Comparison of ENCODE assay signal across 1 cellular context in genomic region chr14:105069887-105070759, GRCh38.
TF ChIP-seq lines count a peak whose summit lies in the region.

No MANE protein-coding gene starts in this region.

TF ChIP-seq in GM12878, 131 proteins besides CTCF, POLR2A, EP300 and RAD21 (continued from another document and continues in another):
- TF ChIP-seq, protein P1, sequence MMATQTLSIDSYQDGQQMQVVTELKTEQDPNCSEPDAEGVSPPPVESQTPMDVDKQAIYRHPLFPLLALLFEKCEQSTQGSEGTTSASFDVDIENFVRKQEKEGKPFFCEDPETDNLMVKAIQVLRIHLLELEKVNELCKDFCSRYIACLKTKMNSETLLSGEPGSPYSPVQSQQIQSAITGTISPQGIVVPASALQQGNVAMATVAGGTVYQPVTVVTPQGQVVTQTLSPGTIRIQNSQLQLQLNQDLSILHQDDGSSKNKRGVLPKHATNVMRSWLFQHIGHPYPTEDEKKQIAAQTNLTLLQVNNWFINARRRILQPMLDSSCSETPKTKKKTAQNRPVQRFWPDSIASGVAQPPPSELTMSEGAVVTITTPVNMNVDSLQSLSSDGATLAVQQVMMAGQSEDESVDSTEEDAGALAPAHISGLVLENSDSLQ (IDR thresholded peaks at IDR 0.05), result peak; percentile 34
- TF ChIP-seq MYC (IDR thresholded peaks at IDR 0.05; ENCODE audit: insufficient read depth, insufficient read length, insufficient replicate concordance, low read length, severe bottlenecking) (no peak), BACH1 (IDR thresholded peaks at IDR 0.05; ENCODE audit: borderline replicate concordance) (peak; percentile 94), EED (IDR thresholded peaks at IDR 0.05; ENCODE audit: low read depth) (peak; percentile 99), POU2F2 (IDR thresholded peaks at IDR 0.05; ENCODE audit: borderline replicate concordance, low read depth, low read length) (peak; percentile 91), IKZF2 (IDR thresholded peaks at IDR 0.05) (peak; percentile 99), USF2 (IDR thresholded peaks at IDR 0.05; ENCODE audit: borderline replicate concordance, low read depth, low read length) (no peak), SIN3A (IDR thresholded peaks at IDR 0.05; ENCODE audit: low read depth, low read length) (0 out of 2 replicates have a peak, but pooled peaks have one; percentile 34), KLF5 (IDR thresholded peaks at IDR 0.05; ENCODE audit: partially characterized antibody) (peak; percentile 95), IKZF1 (conservative IDR thresholded peaks at IDR 0.05) (peak; percentile 99), WRNIP1 (IDR thresholded peaks at IDR 0.05; ENCODE audit: borderline replicate concordance, low read depth, low read length) (no peak), CEBPB (IDR thresholded peaks at IDR 0.05; ENCODE audit: borderline replicate concordance in 1 of 2, low read depth in 2 of 2, low read length in 2 of 2) (no peak; a peak in 1 of 4 replicates), SMC3 (IDR thresholded peaks at IDR 0.05; ENCODE audit: borderline replicate concordance, low read length) (no peak; the same call in 1 of the 2 replicates), ESRRA (IDR thresholded peaks at IDR 0.05; ENCODE audit: low read length) (no peak), JUNB (IDR thresholded peaks at IDR 0.05) (peak; percentile 99), SMARCA5 (IDR thresholded peaks at IDR 0.05) (peak; percentile 100), TAF1 (IDR thresholded peaks at IDR 0.05; ENCODE audit: borderline replicate concordance, low read depth, low read length) (no peak), USF1 (IDR thresholded peaks at IDR 0.05; ENCODE audit: borderline replicate concordance, extremely low read length, insufficient read depth, low read depth, low read length) (no peak), CBX3 (IDR thresholded peaks at IDR 0.05; ENCODE audit: borderline replicate concordance, low read depth) (no peak), ATF2 (IDR thresholded peaks at IDR 0.05; ENCODE audit: low read length) (no peak), ZZZ3 (IDR thresholded peaks at IDR 0.05; ENCODE audit: control insufficient read depth, insufficient read length, low read depth) (no peak), ZNF622 (IDR thresholded peaks at IDR 0.05) (no peak), IRF3 (IDR thresholded peaks at IDR 0.05) (no peak), BCL11A (IDR thresholded peaks at IDR 0.05; ENCODE audit: low read depth, low read length) (peak; percentile 96), EZH2 (IDR thresholded peaks at IDR 0.05; ENCODE audit: borderline replicate concordance, control insufficient read depth, low read depth, low read length) (no peak), NFXL1 (IDR thresholded peaks at IDR 0.05; ENCODE audit: borderline replicate concordance) (no peak), E2F4 (IDR thresholded peaks at IDR 0.05; ENCODE audit: low read depth, low read length) (no peak), HDAC2 (IDR thresholded peaks at IDR 0.05) (no peak), HDGF (IDR thresholded peaks at IDR 0.05) (peak; percentile 76), SP1 (IDR thresholded peaks at IDR 0.05; ENCODE audit: low read depth, low read length) (peak; percentile 82), IRF4 (IDR thresholded peaks at IDR 0.05; ENCODE audit: low read depth, low read length) (peak; percentile 97), TCF3 (IDR thresholded peaks at IDR 0.05; ENCODE audit: borderline replicate concordance, insufficient read depth, low read depth, low read length) (peak; percentile 78), DPF2 (IDR thresholded peaks at IDR 0.05) (peak; percentile 98), YY1 (IDR thresholded peaks at IDR 0.05; ENCODE audit: low read depth, low read length) (peak; percentile 69), SKIL (IDR thresholded peaks at IDR 0.05; ENCODE audit: low read depth, poor library complexity, severe bottlenecking) (peak; percentile 99), ASH2L (IDR thresholded peaks at IDR 0.05; ENCODE audit: borderline replicate concordance, low read depth) (no peak; the same call in 1 of the 2 replicates), MYB (IDR thresholded peaks at IDR 0.05; ENCODE audit: borderline replicate concordance, low read depth, low read length) (no peak), POLR2AphosphoS2 (IDR thresholded peaks at IDR 0.05; ENCODE audit: low read depth, low read length) (no peak), SPI1 (IDR thresholded peaks at IDR 0.05; ENCODE audit: borderline replicate concordance, insufficient read depth, low read depth, low read length) (peak; percentile 76), HDAC6 (IDR thresholded peaks at IDR 0.05; ENCODE audit: unreplicated experiment) (no peak), GABPA (IDR thresholded peaks at IDR 0.05; ENCODE audit: low read depth) (no peak), RAD51 (IDR thresholded peaks at IDR 0.05) (peak; percentile 49), NR2C2 (IDR thresholded peaks at IDR 0.05; ENCODE audit: borderline replicate concordance, control insufficient read depth, insufficient read length, low read depth) (no peak), NR2C1 (IDR thresholded peaks at IDR 0.05) (peak; percentile 72), SUZ12 (IDR thresholded peaks at IDR 0.05; ENCODE audit: unreplicated experiment) (no peak), SIX5 (IDR thresholded peaks at IDR 0.05; ENCODE audit: low read depth, low read length, severe bottlenecking) (no peak), RUNX3 (IDR thresholded peaks at IDR 0.05; ENCODE audit: low read length) (no peak), RCOR1 (conservative IDR thresholded peaks at IDR 0.05; ENCODE audit: low read depth, low read length) (no peak), MEF2B (IDR thresholded peaks at IDR 0.05; ENCODE audit: partially characterized antibody, poor library complexity, severe bottlenecking) (peak; percentile 84), TBL1XR1 (IDR thresholded peaks at IDR 0.05; ENCODE audit: low read depth, low read length) (peak; percentile 98), CHD1 (IDR thresholded peaks at IDR 0.05; ENCODE audit: low read depth, low read length) (peak; percentile 75; the same call in 1 of the 2 replicates), FOXK2 (IDR thresholded peaks at IDR 0.05) (no peak; the same call in 1 of the 2 replicates), STAT3 (IDR thresholded peaks at IDR 0.05; ENCODE audit: low read depth, low read length) (peak; percentile 99), CBX5 (IDR thresholded peaks at IDR 0.05; ENCODE audit: low read depth) (no peak), ZNF207 (IDR thresholded peaks at IDR 0.05; ENCODE audit: borderline replicate concordance) (peak; percentile 44; the same call in 1 of the 2 replicates), POLR2AphosphoS5 (IDR thresholded peaks at IDR 0.05; ENCODE audit: low read length) (no peak), CBFB (IDR thresholded peaks at IDR 0.05; ENCODE audit: low read depth) (peak; percentile 94), PML (IDR thresholded peaks at IDR 0.05; ENCODE audit: low read length) (no peak), NFIC (IDR thresholded peaks at IDR 0.05; ENCODE audit: low read depth, low read length) (no peak)
- TF ChIP-seq, protein P2, sequence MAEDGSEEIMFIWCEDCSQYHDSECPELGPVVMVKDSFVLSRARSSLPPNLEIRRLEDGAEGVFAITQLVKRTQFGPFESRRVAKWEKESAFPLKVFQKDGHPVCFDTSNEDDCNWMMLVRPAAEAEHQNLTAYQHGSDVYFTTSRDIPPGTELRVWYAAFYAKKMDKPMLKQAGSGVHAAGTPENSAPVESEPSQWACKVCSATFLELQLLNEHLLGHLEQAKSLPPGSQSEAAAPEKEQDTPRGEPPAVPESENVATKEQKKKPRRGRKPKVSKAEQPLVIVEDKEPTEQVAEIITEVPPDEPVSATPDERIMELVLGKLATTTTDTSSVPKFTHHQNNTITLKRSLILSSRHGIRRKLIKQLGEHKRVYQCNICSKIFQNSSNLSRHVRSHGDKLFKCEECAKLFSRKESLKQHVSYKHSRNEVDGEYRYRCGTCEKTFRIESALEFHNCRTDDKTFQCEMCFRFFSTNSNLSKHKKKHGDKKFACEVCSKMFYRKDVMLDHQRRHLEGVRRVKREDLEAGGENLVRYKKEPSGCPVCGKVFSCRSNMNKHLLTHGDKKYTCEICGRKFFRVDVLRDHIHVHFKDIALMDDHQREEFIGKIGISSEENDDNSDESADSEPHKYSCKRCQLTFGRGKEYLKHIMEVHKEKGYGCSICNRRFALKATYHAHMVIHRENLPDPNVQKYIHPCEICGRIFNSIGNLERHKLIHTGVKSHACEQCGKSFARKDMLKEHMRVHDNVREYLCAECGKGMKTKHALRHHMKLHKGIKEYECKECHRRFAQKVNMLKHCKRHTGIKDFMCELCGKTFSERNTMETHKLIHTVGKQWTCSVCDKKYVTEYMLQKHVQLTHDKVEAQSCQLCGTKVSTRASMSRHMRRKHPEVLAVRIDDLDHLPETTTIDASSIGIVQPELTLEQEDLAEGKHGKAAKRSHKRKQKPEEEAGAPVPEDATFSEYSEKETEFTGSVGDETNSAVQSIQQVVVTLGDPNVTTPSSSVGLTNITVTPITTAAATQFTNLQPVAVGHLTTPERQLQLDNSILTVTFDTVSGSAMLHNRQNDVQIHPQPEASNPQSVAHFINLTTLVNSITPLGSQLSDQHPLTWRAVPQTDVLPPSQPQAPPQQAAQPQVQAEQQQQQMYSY (CRISPR knock-in tag; IDR thresholded peaks at IDR 0.05), result no peak
- TF ChIP-seq, protein P3, sequence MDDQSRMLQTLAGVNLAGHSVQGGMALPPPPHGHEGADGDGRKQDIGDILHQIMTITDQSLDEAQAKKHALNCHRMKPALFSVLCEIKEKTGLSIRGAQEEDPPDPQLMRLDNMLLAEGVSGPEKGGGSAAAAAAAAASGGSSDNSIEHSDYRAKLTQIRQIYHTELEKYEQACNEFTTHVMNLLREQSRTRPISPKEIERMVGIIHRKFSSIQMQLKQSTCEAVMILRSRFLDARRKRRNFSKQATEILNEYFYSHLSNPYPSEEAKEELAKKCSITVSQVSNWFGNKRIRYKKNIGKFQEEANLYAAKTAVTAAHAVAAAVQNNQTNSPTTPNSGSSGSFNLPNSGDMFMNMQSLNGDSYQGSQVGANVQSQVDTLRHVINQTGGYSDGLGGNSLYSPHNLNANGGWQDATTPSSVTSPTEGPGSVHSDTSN (IDR thresholded peaks at IDR 0.05; ENCODE audit: insufficient replicate concordance, low read depth, low read length), result no peak
- TF ChIP-seq, protein P4, sequence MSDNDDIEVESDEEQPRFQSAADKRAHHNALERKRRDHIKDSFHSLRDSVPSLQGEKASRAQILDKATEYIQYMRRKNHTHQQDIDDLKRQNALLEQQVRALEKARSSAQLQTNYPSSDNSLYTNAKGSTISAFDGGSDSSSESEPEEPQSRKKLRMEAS (IDR thresholded peaks at IDR 0.05; ENCODE audit: low read depth, low read length), result 0 out of 2 replicates have a peak, but pooled peaks have one; percentile 58
